In the genomic region with DNA sequence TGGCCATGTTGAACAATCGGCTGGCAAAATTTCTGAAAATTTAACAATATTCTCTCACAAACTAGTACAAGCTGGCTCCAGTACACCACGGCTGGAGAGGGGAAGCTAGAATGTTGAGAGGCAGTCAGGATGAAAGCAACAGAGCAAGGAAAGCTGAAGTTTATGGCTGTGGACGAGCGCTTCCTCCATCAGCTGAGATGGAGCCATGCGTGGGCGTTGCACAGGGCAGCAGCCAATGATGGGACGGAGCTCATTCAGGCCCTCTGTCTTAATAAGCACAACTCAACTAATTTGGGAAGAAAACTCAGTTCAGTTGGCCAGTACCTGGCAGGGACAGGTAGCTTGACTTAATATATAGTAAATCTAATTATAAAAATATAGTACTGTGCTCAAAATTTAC, we compare ENCODE assay signal across 25 cellular contexts. TPM values are rescaled to one million over a fixed set of nuclear protein-coding genes. Genes with fewer than 3 reads are reported as not detected.
"Had no signal": no experiment of that assay in that cellular context is flagged by ENCODE, and none has a peak within 500 bp of the region (broad histone marks: within the 10 kb centered on the region; RNA-seq: fewer than 3 reads in every experiment).

No MANE protein-coding gene starts in this region.

- H3K9me3 ChIP-seq: gastroesophageal sphincter, lower lobe of right lung, mucosa of descending colon, ovary, prostate gland, vagina had no signal

- H3K4me3 Mint-ChIP-seq: activated CD4-positive, alpha-beta memory T cell treated with anti-CD3 and anti-CD28 coated beads, Interleukin-2, amount 10 ng/mL, durations not matched to agents 7 days and 5 days; activated CD4-positive, alpha-beta T cell treated with anti-CD3 and anti-CD28 coated beads, Interleukin-2, amount 10 ng/mL, durations not matched to agents 7 days and 5 days; activated T-cell treated with anti-CD3 and anti-CD28 coated beads, Interleukin-2, amount 50 U/mL, for 24 hours; immature natural killer cell; natural killer cell treated with Interleukin-12 subunit alpha and Interleukin-12 subunit beta and Interleukin-15 and Interleukin-18, amount 100 ng/mL, for 72 hours; type B pancreatic cell; WTC11 had no signal

- H3K36me3 Mint-ChIP-seq: immature natural killer cell; natural killer cell treated with Interleukin-12 subunit alpha and Interleukin-12 subunit beta and Interleukin-15 and Interleukin-18, amount 100 ng/mL, for 72 hours; type B pancreatic cell; WTC11 had no signal

- H3K27ac Mint-ChIP-seq: activated CD4-positive, alpha-beta memory T cell treated with anti-CD3 and anti-CD28 coated beads, Interleukin-2, amount 10 ng/mL, durations not matched to agents 7 days and 5 days; activated CD4-positive, alpha-beta T cell treated with anti-CD3 and anti-CD28 coated beads, Interleukin-2, amount 10 ng/mL, durations not matched to agents 7 days and 5 days; activated T-cell treated with anti-CD3 and anti-CD28 coated beads, Interleukin-2, amount 50 U/mL, for 24 hours; immature natural killer cell; type B pancreatic cell; WTC11 had no signal

- DNase-seq: activated CD4-positive, alpha-beta memory T cell treated with anti-CD3 and anti-CD28 coated beads, Interleukin-2, amount 10 ng/mL, durations not matched to agents 7 days and 5 days; activated CD4-positive, alpha-beta T cell treated with anti-CD3 and anti-CD28 coated beads for 1 hour; activated CD4-positive, alpha-beta T cell treated with anti-CD3 and anti-CD28 coated beads, Interleukin-2, amount 10 ng/mL, durations not matched to agents 7 days and 5 days; activated CD8-positive, alpha-beta memory T cell treated with anti-CD3 and anti-CD28 coated beads, Interleukin-2, amount 50 U/mL, for 48 hours; activated gamma-delta T cell treated with Interleukin-2 at 50 U/mL for 16 hours; activated naive CD4-positive, alpha-beta T cell treated with anti-CD3 and anti-CD28 coated beads, Interleukin-2, amount 50 U/mL, for 16 hours; activated T-cell treated with anti-CD3 and anti-CD28 coated beads, Interleukin-2, amount 50 U/mL, for 24 hours; amniotic stem cell; brain microvascular endothelial cell; immature natural killer cell; lower lobe of right lung; mucosa of descending colon; right cardiac atrium; stimulated activated CD4-positive, alpha-beta T cell treated with anti-CD3 and anti-CD28 coated beads, Interleukin-15, amount 100 ng/mL, for 24 hours; stimulated activated CD4-positive, alpha-beta T cell treated with anti-CD3 and anti-CD28 coated beads, Interleukin-2, amount 100 ng/mL, for 24 hours; stimulated activated naive CD4-positive, alpha-beta T cell had no signal

- H3K4me3 ChIP-seq: gastroesophageal sphincter, lower lobe of right lung, mucosa of descending colon, ovary, prostate gland, vagina had no signal

- H3K4me1 ChIP-seq: prostate gland had no signal

- H3K9me3 Mint-ChIP-seq: activated CD4-positive, alpha-beta memory T cell treated with anti-CD3 and anti-CD28 coated beads, Interleukin-2, amount 10 ng/mL, durations not matched to agents 7 days and 5 days; activated CD4-positive, alpha-beta T cell treated with anti-CD3 and anti-CD28 coated beads, Interleukin-2, amount 10 ng/mL, durations not matched to agents 7 days and 5 days; activated T-cell treated with anti-CD3 and anti-CD28 coated beads, Interleukin-2, amount 50 U/mL, for 24 hours; natural killer cell treated with Interleukin-12 subunit alpha and Interleukin-12 subunit beta and Interleukin-15 and Interleukin-18, amount 100 ng/mL, for 72 hours; type B pancreatic cell; WTC11 had no signal

- H3K27ac ChIP-seq: brain microvascular endothelial cell, gastroesophageal sphincter, lower lobe of right lung, ovary, prostate gland, vagina had no signal

- H3K27me3 ChIP-seq: gastroesophageal sphincter, ovary, vagina had no signal

- ATAC-seq: gastroesophageal sphincter, lower lobe of right lung, mucosa of descending colon, WTC11 had no signal

- H3K4me1 Mint-ChIP-seq: activated CD4-positive, alpha-beta T cell treated with anti-CD3 and anti-CD28 coated beads, Interleukin-2, amount 10 ng/mL, durations not matched to agents 7 days and 5 days; immature natural killer cell had no signal

- H3K36me3 ChIP-seq: brain microvascular endothelial cell, gastroesophageal sphincter, lower lobe of right lung, ovary, prostate gland, vagina had no signal

RNA-seq across cellular contexts. Expression of gene CACNA1C, which starts 34.4 kb away (rescaled TPM):
- total RNA-seq: endothelial cell of umbilical vein, myocyte had no signal
- polyA plus RNA-seq: endothelial cell of umbilical vein had no signal
